In the genomic region with DNA sequence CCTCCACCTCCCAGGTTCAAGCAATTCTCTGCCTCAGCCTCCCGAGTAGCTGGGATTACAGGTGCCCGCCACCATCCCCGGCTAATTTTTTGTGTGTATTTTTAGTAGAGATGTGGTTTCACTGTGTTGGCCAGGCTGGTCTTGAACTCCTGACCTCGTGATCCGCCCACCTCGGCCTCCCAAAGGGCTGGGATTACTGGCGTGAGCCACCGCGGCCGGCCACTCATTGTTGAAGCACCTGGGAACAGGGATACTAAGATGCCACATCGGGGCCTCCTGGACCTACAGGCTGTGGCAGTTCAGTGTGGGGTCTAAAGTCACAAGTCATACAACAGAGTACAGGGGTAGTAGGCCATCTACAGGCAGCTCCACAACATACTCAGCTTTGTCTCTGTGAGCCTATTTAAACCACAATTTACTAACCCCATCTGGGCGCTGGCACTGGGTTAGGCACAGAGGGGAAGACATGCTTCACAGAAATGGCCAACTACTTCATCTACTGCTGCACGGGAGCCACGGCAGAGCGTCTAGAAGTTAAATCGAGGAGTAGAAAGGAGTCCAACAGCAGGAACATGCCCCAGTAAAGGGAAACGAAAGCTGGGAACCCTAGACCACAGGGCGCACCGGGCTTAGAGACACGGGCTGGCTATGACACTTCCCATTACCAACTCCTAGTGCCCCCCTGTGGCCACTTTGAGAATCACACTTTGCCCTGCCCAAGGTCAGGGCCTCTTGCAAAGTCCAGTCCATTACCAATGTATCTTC, we compare ENCODE assay signal across 1 cellular context.
TF ChIP-seq lines count a peak whose summit lies in the region.

No MANE protein-coding gene starts in this region.

TF ChIP-seq in IMR-90, 13 proteins besides CTCF, POLR2A, EP300 and RAD21 (continued from another document):
- TF ChIP-seq CEBPB (IDR thresholded peaks at IDR 0.05; ENCODE audit: low read depth, low read length), result 0 out of 2 replicates have a peak, but pooled peaks have one; percentile 13
- TF ChIP-seq, protein P1, sequence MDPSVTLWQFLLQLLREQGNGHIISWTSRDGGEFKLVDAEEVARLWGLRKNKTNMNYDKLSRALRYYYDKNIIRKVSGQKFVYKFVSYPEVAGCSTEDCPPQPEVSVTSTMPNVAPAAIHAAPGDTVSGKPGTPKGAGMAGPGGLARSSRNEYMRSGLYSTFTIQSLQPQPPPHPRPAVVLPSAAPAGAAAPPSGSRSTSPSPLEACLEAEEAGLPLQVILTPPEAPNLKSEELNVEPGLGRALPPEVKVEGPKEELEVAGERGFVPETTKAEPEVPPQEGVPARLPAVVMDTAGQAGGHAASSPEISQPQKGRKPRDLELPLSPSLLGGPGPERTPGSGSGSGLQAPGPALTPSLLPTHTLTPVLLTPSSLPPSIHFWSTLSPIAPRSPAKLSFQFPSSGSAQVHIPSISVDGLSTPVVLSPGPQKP (IDR thresholded peaks at IDR 0.05; ENCODE audit: borderline replicate concordance, low read depth, low read length), result no peak
- 0 out of 2 replicates have a peak, but pooled peaks have one; percentile 19 for TF ChIP-seq USF2 (IDR thresholded peaks at IDR 0.05; ENCODE audit: low read depth, low read length)
- TF ChIP-seq FOS (IDR thresholded peaks at IDR 0.05; ENCODE audit: low read depth, low read length), result no peak
- no peak for TF ChIP-seq CHD1 (IDR thresholded peaks at IDR 0.05; ENCODE audit: low read depth, low read length)
- TF ChIP-seq MXI1 (IDR thresholded peaks at IDR 0.05; ENCODE audit: borderline replicate concordance, low read depth, low read length), result peak; percentile 46; the same call in 1 of the 2 replicates
TF ChIP-seq in IMR-90: peak in this region for 6.
